ENCODE assay signal across 8 cellular contexts in genomic region chr5:35357973-35358372, GRCh38.
"Had no signal": no experiment of that assay in that cellular context is flagged by ENCODE, and none has a peak within 500 bp of the region (broad histone marks: within the 10 kb centered on the region; RNA-seq: fewer than 3 reads in every experiment).

No MANE protein-coding gene starts in this region.

- ATAC-seq: GM12878 had no signal

- DNase-seq: GDM1, GF-D8 had no signal

- H3K4me3 ChIP-seq: GM12878 had no signal

- FAIRE-seq: G401.6, GM12878, GM12891, GM12892, GM18507, GM19239 had no signal
